Comparison of ENCODE assay signal across 10 cellular contexts in the genomic region with DNA sequence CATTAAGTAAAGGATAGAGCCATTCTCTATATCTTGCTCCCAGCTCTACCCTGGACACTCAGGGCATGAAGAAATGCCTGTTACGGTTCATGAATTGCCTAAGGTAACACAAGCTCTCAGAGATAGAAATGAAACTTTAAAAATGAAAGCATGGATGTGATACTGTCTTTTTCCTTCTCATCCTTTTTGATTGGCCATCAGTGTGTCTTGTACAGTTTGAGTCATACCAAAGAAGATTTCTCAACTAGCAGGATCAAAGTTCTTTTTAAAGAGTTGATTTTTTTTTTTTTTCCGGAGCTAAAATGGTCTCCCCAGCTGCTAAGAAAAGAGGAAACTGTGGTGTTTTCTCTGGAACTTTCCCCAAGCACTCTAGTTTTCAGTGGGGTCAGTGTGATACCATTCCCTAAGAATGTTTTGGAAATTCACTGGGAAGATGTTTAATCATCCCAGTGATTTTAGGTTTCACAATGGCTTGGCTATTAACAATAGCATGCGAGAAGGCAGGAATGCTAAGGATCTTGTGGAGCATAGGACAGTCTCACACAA.
DNase-seq lines count a peak whose midpoint lies in the region; ATAC-seq, FAIRE-seq and TF ChIP-seq lines count a peak whose summit lies in the region.
"Had no signal": no experiment of that assay in that cellular context is flagged by ENCODE, and none has a peak within 500 bp of the region (broad histone marks: within the 10 kb centered on the region; RNA-seq: fewer than 3 reads in every experiment).

No MANE protein-coding gene starts in this region.

- no peaks in the 10 kb centered on the region for H3K27me3 Mint-ChIP-seq in glutamatergic neuron (ENCODE audit: unreplicated experiment)

- H2AK5ac ChIP-seq in H1 (ENCODE audit: low read depth, low read length) = no peak overlapping the region

- H3K4me1 ChIP-seq in A549 (peaks cover 7% of the 10 kb centered on the region; the same call in 2 of the 3 replicates), H1 (replicated peaks in 1 of 4; ENCODE audit: control insufficient read depth in 3 of 4, insufficient read depth in 4 of 4, low read length in 3 of 4) (no peaks in the 10 kb centered on the region)

- H3K9me3 ChIP-seq in A549 (no peaks in the 10 kb centered on the region), H1 (ENCODE audit: insufficient read depth in 2 of 2, low read depth in 1 of 2, low read length in 1 of 2) (no peaks in the 10 kb centered on the region)

- no peak overlapping the region for H4K91ac ChIP-seq in H1 (replicated peaks; ENCODE audit: insufficient read length, low read length)

- H3K4me3 ChIP-seq in A549 = no peak overlapping the region
- no peak overlapping the region for H3K4me3 ChIP-seq in H1 (ENCODE audit: extremely low read depth in 1 of 4, insufficient read depth in 2 of 4, low read depth in 3 of 4, low read length in 4 of 4)

- no peak overlapping the region for H3K9ac ChIP-seq in H1 (replicated peaks in 1 of 4; ENCODE audit: extremely low read depth in 1 of 4, low read depth in 3 of 4, low read length in 3 of 4)

- H4K20me1 ChIP-seq in H1 (replicated peaks in 1 of 2; ENCODE audit: control insufficient read depth in 1 of 2, insufficient read depth in 2 of 2, low read length in 2 of 2) = no peaks in the 10 kb centered on the region

- no peak overlapping the region for H2BK5ac ChIP-seq in H1 (ENCODE audit: low read depth, low read length)

- H3K79me2 ChIP-seq in H1 (ENCODE audit: control insufficient read depth in 1 of 2, insufficient read depth in 2 of 2, low read length in 2 of 2) = no peaks in the 10 kb centered on the region

- no peak overlapping the region for H4K5ac ChIP-seq in H1 (ENCODE audit: insufficient read length, low read depth, low read length)

- H3K56ac ChIP-seq in H1 (replicated peaks; ENCODE audit: insufficient read length, low read depth, low read length) = no peak overlapping the region

- no peak overlapping the region for H3K14ac ChIP-seq in H1 (ENCODE audit: insufficient read length)

- 0 out of 2 replicates have a peak overlapping the region, but pooled peaks have one; percentile 10 for H2AFZ ChIP-seq in H1 (ENCODE audit: low read length)

- TF ChIP-seq POLR2A in A549 (IDR thresholded peaks at IDR 0.05; ENCODE audit: low read length) = no peak
- TF ChIP-seq POLR2A in H1 (IDR thresholded peaks at IDR 0.05; ENCODE audit: control extremely low read depth in 1 of 2, low read depth in 2 of 2, low read length in 2 of 2) = no peak

- no peak for TF ChIP-seq CTCF in A549 (IDR thresholded peaks at IDR 0.05)
- TF ChIP-seq CTCF in H1 (IDR thresholded peaks at IDR 0.05; ENCODE audit: control extremely low read depth in 1 of 3, insufficient read depth in 1 of 3, low read depth in 1 of 3, low read length in 3 of 3) = no peak
- no peak for TF ChIP-seq CTCF in glutamatergic neuron (IDR thresholded peaks at IDR 0.05; ENCODE audit: partially characterized antibody, unreplicated experiment)

- ATAC-seq in A549 = peak; percentile 58 to 60

- 47% methylated on average over 3 of the region's 3 CpGs for WGBS in A549 (ENCODE audit: missing lambda C conversion rate)
- 84% methylated on average over 3 of the region's 3 CpGs; no CpG with 5 or more reads in 1 of the 2 experiments for WGBS in H1 (ENCODE audit: extremely low coverage in 1 of 2, insufficient coverage in 1 of 2, insufficient read length in 1 of 2, insufficient replicate concordance in 2 of 2, low coverage in 1 of 2, low lambda C conversion rate in 2 of 2, missing lambda C conversion rate in 1 of 2), 2 experiments

- no peak overlapping the region for H3K27ac Mint-ChIP-seq in glutamatergic neuron (ENCODE audit: unreplicated experiment)
- H3K27ac Mint-ChIP-seq: CD4-positive, CD25-positive, alpha-beta regulatory T cell had no signal

- H3K9me3 Mint-ChIP-seq in glutamatergic neuron (ENCODE audit: unreplicated experiment) = peaks cover 2% of the 10 kb centered on the region
- H3K9me3 Mint-ChIP-seq: CD4-positive, CD25-positive, alpha-beta regulatory T cell had no signal

- H3K23me2 ChIP-seq in H1 (ENCODE audit: low read depth, low read length) = no peaks in the 10 kb centered on the region

- H2BK20ac ChIP-seq in H1 (ENCODE audit: low read length) = no peak overlapping the region

- no peak overlapping the region for H2BK12ac ChIP-seq in H1 (ENCODE audit: low read depth, low read length)

- no peak for FAIRE-seq in A549 (lab: Jason Lieb, UNC)
- FAIRE-seq in H1 (lab: Jason Lieb, UNC) = no peak

- H3K79me1 ChIP-seq in H1 (ENCODE audit: low read depth, low read length) = no peaks in the 10 kb centered on the region

- no peak overlapping the region for H3K18ac ChIP-seq in H1 (ENCODE audit: extremely low read depth, low read length)

- CTCF ChIA-PET in A549 (lab: Yijun Ruan, JAX) (no interaction called here), H1 (lab: Charles Lee; ENCODE audit: partially characterized antibody) (no interaction called here)

- H3K4me2 ChIP-seq in A549 (peak overlapping the region; percentile 35; the same call in 2 of the 3 replicates), H1 (ENCODE audit: insufficient read depth in 1 of 2, low read depth in 2 of 2, low read length in 2 of 2) (no peak overlapping the region)

- TF ChIP-seq RAD21 in A549 (conservative IDR thresholded peaks at IDR 0.05 in 1 of 2, IDR thresholded peaks at IDR 0.05 in 1 of 2) (no peak), H1 (IDR thresholded peaks at IDR 0.05 in 1 of 2, conservative IDR thresholded peaks at IDR 0.05 in 1 of 2; ENCODE audit: low read depth in 2 of 2, low read length in 2 of 2) (no peak)

- TF ChIP-seq EP300 in A549 (IDR thresholded peaks at IDR 0.05) (no peak), H1 (IDR thresholded peaks at IDR 0.05; ENCODE audit: borderline replicate concordance in 1 of 2, low read depth in 2 of 2, low read length in 2 of 2) (no peak)

- H4K8ac ChIP-seq in H1 (ENCODE audit: extremely low read depth, insufficient read depth, low read length) = no peak overlapping the region

- no peaks in the 10 kb centered on the region for H3K27me3 ChIP-seq in H1 (replicated peaks in 1 of 4; ENCODE audit: control insufficient read depth in 3 of 4, extremely low read depth in 1 of 4, insufficient read depth in 3 of 4, low read length in 3 of 4)

- no peak for DNase-seq in A549 (ENCODE audit: low read depth in 1 of 2, low spot score in 1 of 2)
- peak; percentile 35 for DNase-seq in M059J (ENCODE audit: low read depth)
- DNase-seq in H1 (ENCODE audit: low read depth in 1 of 2, low spot score in 2 of 2) = no peak
- DNase-seq in medulla oblongata (ENCODE audit: extremely low spot score) = peak; percentile 64
- DNase-seq in SKM-1 (lab: John Stamatoyannopoulos, UW; ENCODE audit: unreplicated experiment) = no peak
- DNase-seq in middle frontal gyrus (ENCODE audit: extremely low spot score, low spot score) = no peak
- no peak for DNase-seq in glutamatergic neuron
- no peak for DNase-seq in NCI-H82 (lab: John Stamatoyannopoulos, UW)
- DNase-seq: activated naive CD4-positive, alpha-beta T cell treated with Interleukin-2 at 50 U/mL for 16 hours; CD4-positive, CD25-positive, alpha-beta regulatory T cell had no signal

- no peaks in the 10 kb centered on the region for H3K36me3 Mint-ChIP-seq in glutamatergic neuron (ENCODE audit: unreplicated experiment)
- H3K36me3 Mint-ChIP-seq: CD4-positive, CD25-positive, alpha-beta regulatory T cell had no signal

- H3K23ac ChIP-seq in H1 (ENCODE audit: insufficient read length) = no peak overlapping the region

- H3K27ac ChIP-seq in A549 = no peak overlapping the region
- no peak overlapping the region for H3K27ac ChIP-seq in H1 (ENCODE audit: low read depth, low read length)

- no peaks in the 10 kb centered on the region for H3K36me3 ChIP-seq in H1 (ENCODE audit: control insufficient read depth in 2 of 4, insufficient read depth in 4 of 4, low read length in 3 of 4)

- H3K4ac ChIP-seq in H1 (replicated peaks; ENCODE audit: insufficient read length, low read depth, low read length) = no peak overlapping the region

- no peak overlapping the region for H2BK120ac ChIP-seq in H1 (replicated peaks; ENCODE audit: low read depth, low read length)

- H2BK15ac ChIP-seq in H1 (ENCODE audit: low read length) = no peak overlapping the region

- no peak overlapping the region for H3K4me3 Mint-ChIP-seq in glutamatergic neuron (ENCODE audit: unreplicated experiment)
- H3K4me3 Mint-ChIP-seq: CD4-positive, CD25-positive, alpha-beta regulatory T cell had no signal

- H3K4me1 Mint-ChIP-seq in glutamatergic neuron (ENCODE audit: low read depth, unreplicated experiment) = no peaks in the 10 kb centered on the region
- H3K4me1 Mint-ChIP-seq: CD4-positive, CD25-positive, alpha-beta regulatory T cell had no signal

- POLR2A ChIA-PET in A549 (lab: Yijun Ruan, JAX) = no interaction called here
- POLR2A ChIA-PET in H1 (lab: Charles Lee; ENCODE audit: partially characterized antibody) = no interaction called here

TF ChIP-seq in A549, 52 proteins besides CTCF, POLR2A, EP300 and RAD21 (continues in another document):
- no peak for TF ChIP-seq FOXS1 (CRISPR knock-in tag; IDR thresholded peaks at IDR 0.05)
- no peak for TF ChIP-seq HDAC2 (IDR thresholded peaks at IDR 0.05)
- no peak for TF ChIP-seq RCOR1 (IDR thresholded peaks at IDR 0.05; ENCODE audit: low read depth, low read length)
- no peak for TF ChIP-seq NR3C1 (IDR thresholded peaks at IDR 0.05)
- no peak for TF ChIP-seq CEBPB (IDR thresholded peaks at IDR 0.05)
- TF ChIP-seq RARB (CRISPR knock-in tag; IDR thresholded peaks at IDR 0.05) = no peak
- TF ChIP-seq CHD4 (IDR thresholded peaks at IDR 0.05; ENCODE audit: borderline replicate concordance) = no peak

TF ChIP-seq in H1, 55 proteins besides CTCF, POLR2A, EP300 and RAD21:
- no peak for TF ChIP-seq JUN (IDR thresholded peaks at IDR 0.05; ENCODE audit: low read depth, low read length)
- TF ChIP-seq SRF (IDR thresholded peaks at IDR 0.05; ENCODE audit: low read depth, low read length) = no peak
- TF ChIP-seq TAF7 (optimal IDR thresholded peaks at IDR 0.05; ENCODE audit: borderline replicate concordance, low read depth, low read length) = no peak
- no peak for TF ChIP-seq GABPA (IDR thresholded peaks at IDR 0.05; ENCODE audit: borderline replicate concordance, insufficient read depth, low read length)
- TF ChIP-seq SUZ12 (IDR thresholded peaks at IDR 0.05; ENCODE audit: low read length) = no peak
- no peak for TF ChIP-seq KDM5A (IDR thresholded peaks at IDR 0.05; ENCODE audit: low read length)
- no peak for TF ChIP-seq CBX8 (IDR thresholded peaks at IDR 0.05; ENCODE audit: borderline replicate concordance, low read depth, low read length)
- no peak for TF ChIP-seq SP1 (IDR thresholded peaks at IDR 0.05; ENCODE audit: low read depth, low read length)
- TF ChIP-seq CHD2 (IDR thresholded peaks at IDR 0.05; ENCODE audit: low read length) = no peak
- no peak for TF ChIP-seq SIN3A (conservative IDR thresholded peaks at IDR 0.05 in 1 of 2, IDR thresholded peaks at IDR 0.05 in 1 of 2; ENCODE audit: low read depth in 1 of 2, low read length in 2 of 2)
- no peak for TF ChIP-seq MAFK (IDR thresholded peaks at IDR 0.05; ENCODE audit: low read depth, low read length)
- no peak for TF ChIP-seq TEAD4 (IDR thresholded peaks at IDR 0.05; ENCODE audit: low read depth, low read length)
- no peak for TF ChIP-seq HDAC2 (IDR thresholded peaks at IDR 0.05; ENCODE audit: borderline replicate concordance in 1 of 2, low read depth in 2 of 2, low read length in 2 of 2)

Comparison
In these comparisons a context has a peak if more than half of its experiments do, and no peak if none do; other contexts are left out.
1. DNase-seq: peak in M059J (single experiment) and medulla oblongata (single experiment); none in A549 (0 of 2), H1 (0 of 2), SKM-1 (single experiment), middle frontal gyrus (single experiment), glutamatergic neuron (single experiment) and NCI-H82 (single experiment).